In genomic region chr10:133475821-133476640, GRCh38 we compare ENCODE assay signal across 16 cellular contexts. TPM values are rescaled to one million over a fixed set of nuclear protein-coding genes. Genes with fewer than 3 reads are reported as not detected.
DNase-seq lines count a peak whose midpoint lies in the region; ATAC-seq and TF ChIP-seq lines count a peak whose summit lies in the region.
"Had no signal": no experiment of that assay in that cellular context is flagged by ENCODE, and none has a peak within 500 bp of the region (broad histone marks: within the 10 kb centered on the region; RNA-seq: fewer than 3 reads in every experiment).

No MANE protein-coding gene starts in this region.

- H3K79me2 ChIP-seq in OCI-LY7 (ENCODE audit: insufficient read depth, low read depth, low read length) = no peaks in the 10 kb centered on the region

- H2AFZ ChIP-seq in OCI-LY7 (ENCODE audit: low read length) = no peak overlapping the region

- H3K4me2 ChIP-seq in OCI-LY7 (ENCODE audit: low read length) = no peak overlapping the region

- BruUV-seq in OCI-LY7 (replicated peaks; lab: Mats Ljungman, UMichigan) = no TSS peak

- intact Hi-C loops in cardiac septum (cut with DNase I) = no loop called here
- intact Hi-C loops in heart right ventricle (cut with DNase I) = no loop called here
- intact Hi-C loops in OCI-LY7 (cut with micrococcal nuclease; ENCODE audit: unreplicated experiment) = no loop called here
- intact Hi-C loops in esophagus muscularis mucosa (cut with DNase I) = no loop called here

- no peak for TF ChIP-seq POLR2A in esophagus muscularis mucosa (IDR thresholded peaks at IDR 0.05; ENCODE audit: low read depth)
- TF ChIP-seq POLR2A in tibial nerve (IDR thresholded peaks at IDR 0.05) = no peak

- 75 to 78% methylated on average over 11 of the region's 11 CpGs for WGBS in heart right ventricle, 2 donors
- WGBS in esophagus muscularis mucosa = 87% methylated on average over 7 of the region's 11 CpGs
- 76 to 84% methylated on average over 10 to 11 of the region's 11 CpGs for WGBS in tibial nerve, 2 donors

- H3K4me3 ChIP-seq in heart right ventricle (no peak overlapping the region), OCI-LY7 (ENCODE audit: low read depth, low read length, poor library complexity, severe bottlenecking) (no peak overlapping the region), esophagus muscularis mucosa (no peak overlapping the region), tibial nerve (no peak overlapping the region)
- H3K4me3 ChIP-seq: gastroesophageal sphincter, lung, SK-N-MC had no signal

- TF ChIP-seq EP300 in esophagus muscularis mucosa (IDR thresholded peaks at IDR 0.05) (no peak), tibial nerve (IDR thresholded peaks at IDR 0.05) (no peak)

- H3K27me3 ChIP-seq in heart right ventricle = no peaks in the 10 kb centered on the region
- no peaks in the 10 kb centered on the region for H3K27me3 ChIP-seq in esophagus muscularis mucosa
- H3K27me3 ChIP-seq in tibial nerve = no peaks in the 10 kb centered on the region
- H3K27me3 ChIP-seq: gastroesophageal sphincter had no signal

- DNase-seq in cardiac septum (ENCODE audit: low spot score) (peak; percentile 62), heart right ventricle (no peak), OCI-LY7 (ENCODE audit: low spot score) (peak; percentile 13), esophagus muscularis mucosa (ENCODE audit: extremely low spot score) (peak; percentile 82), ureter (ENCODE audit: low spot score) (no peak), tibial nerve (ENCODE audit: low spot score in 2 of 2) (no peak), amniotic stem cell (lab: John Stamatoyannopoulos, UW) (no peak), NCI-H1105 treated with DMSO at 0.1 percent for 48 hours (lab: John Stamatoyannopoulos, UW) (no peak)
- DNase-seq: DMS53, NCI-H2029, NCI-H510A treated with DMSO at 0.1 percent for 48 hours, nephron progenitor cell, OCI-M1 had no signal

- H3K9me2 ChIP-seq in OCI-LY7 (ENCODE audit: insufficient read depth, low read length) = no peaks in the 10 kb centered on the region

- no peaks in the 10 kb centered on the region for H3K36me3 ChIP-seq in heart right ventricle
- no peaks in the 10 kb centered on the region for H3K36me3 ChIP-seq in OCI-LY7 (ENCODE audit: insufficient read depth, low read length)
- H3K36me3 ChIP-seq in esophagus muscularis mucosa = peaks cover 0 to 6% (median 0%) of the 10 kb centered on the region in 4 donors
- peaks cover 0 to 23% (median 0%) of the 10 kb centered on the region in 3 donors for H3K36me3 ChIP-seq in tibial nerve

- H3K27ac ChIP-seq in heart right ventricle (no peak overlapping the region), OCI-LY7 (ENCODE audit: low read depth, low read length, poor library complexity, severe bottlenecking) (no peak overlapping the region), esophagus muscularis mucosa (replicated peaks in 1 of 4) (no peak overlapping the region), tibial nerve (no peak overlapping the region)
- H3K27ac ChIP-seq: gastroesophageal sphincter, SK-N-MC had no signal

- POLR2A ChIA-PET in OCI-LY7 (lab: Charles Lee) = interaction anchor here (0.7 kb wide), 1 partner anchor 36 kb away, joined by 3 read pairs; no protein-coding TSS in a partner anchor

- ATAC-seq in heart right ventricle = no peak
- ATAC-seq: gastroesophageal sphincter had no signal

- CTCF ChIA-PET in OCI-LY7 (lab: Charles Lee; ENCODE audit: unreplicated experiment) = no interaction called here

- H3K4me1 ChIP-seq in heart right ventricle (no peaks in the 10 kb centered on the region), OCI-LY7 (ENCODE audit: insufficient read depth, low read length, poor library complexity, severe bottlenecking) (no peaks in the 10 kb centered on the region), esophagus muscularis mucosa (no peaks in the 10 kb centered on the region), tibial nerve (no peaks in the 10 kb centered on the region)
- H3K4me1 ChIP-seq: gastroesophageal sphincter had no signal

- TF ChIP-seq CTCF in heart right ventricle (IDR thresholded peaks at IDR 0.05) (no peak), OCI-LY7 (conservative IDR thresholded peaks at IDR 0.05; ENCODE audit: low read length) (no peak), esophagus muscularis mucosa (IDR thresholded peaks at IDR 0.05) (no peak), tibial nerve (IDR thresholded peaks at IDR 0.05) (no peak)

- H3K9me3 ChIP-seq in heart right ventricle (no peaks in the 10 kb centered on the region), OCI-LY7 (ENCODE audit: low read length) (no peaks in the 10 kb centered on the region), esophagus muscularis mucosa (no peaks in the 10 kb centered on the region), tibial nerve (peaks cover 0 to 10% (median 0%) of the 10 kb centered on the region in 4 donors)
- H3K9me3 ChIP-seq: gastroesophageal sphincter had no signal

- H4K20me1 ChIP-seq in OCI-LY7 (ENCODE audit: insufficient read depth, low read length) = no peaks in the 10 kb centered on the region

RNA-seq across cellular contexts. Expression of gene SCART1, which starts 22.3 kb away (rescaled TPM):
- total RNA-seq in cardiac septum (1.0 TPM), heart right ventricle (1 to 10 TPM in 1 of 10 donors, under 1 TPM in 9; 0.15 to 1.5 (median 0.58) TPM), OCI-LY7 (2022) (10.9 and 15.2 TPM in 2 replicates), esophagus muscularis mucosa (1 to 10 TPM in 3 of 4 donors, under 1 TPM in 1; 0.65 to 1.7 (median 1.4) TPM), ureter (5.3 TPM), tibial nerve (1 to 10 TPM; 4.8 to 8.1 (median 6.1) TPM)
- under 1 TPM; 0.17 to 0.66 TPM for polyA plus RNA-seq in heart right ventricle
- 7.3 and 10.0 TPM in 2 replicates for total RNA-seq in OCI-LY7 (2014; rRNA removed; shearing (Covaris generic))

RNA-seq across cellular contexts. Expression of gene CYP2E1, which starts 51.1 kb away (rescaled TPM):
- total RNA-seq in cardiac septum = 2.2 TPM
- total RNA-seq in heart right ventricle = 1 to 10 TPM in 5 of 10 donors, under 1 TPM in 3, not detected in 2; 0.47 to 2.0 (median 1.2) TPM
- polyA plus RNA-seq in heart right ventricle = under 1 TPM; 0.49 to 0.80 TPM
- total RNA-seq in OCI-LY7 (2014; rRNA removed; shearing (Covaris generic)) = 1.9 and 2.7 TPM in 2 replicates
- total RNA-seq in OCI-LY7 (2022) = 1.7 and 2.4 TPM in 2 replicates
- under 1 TPM; 0.83 to 0.98 (median 0.87) TPM for total RNA-seq in esophagus muscularis mucosa
- 2.9 TPM for total RNA-seq in ureter
- total RNA-seq in tibial nerve = 1 to 10 TPM in 2 of 4 donors, under 1 TPM in 2; 0.30 to 7.0 (median 0.82) TPM

RNA-seq across cellular contexts. Expression of gene SPRN, which starts 51.6 kb away (rescaled TPM):
- total RNA-seq in cardiac septum = not detected
- total RNA-seq in heart right ventricle = under 1 TPM in 1 of 10 donors, not detected in 9; 0.09 TPM
- polyA plus RNA-seq in heart right ventricle = under 1 TPM; 0.07 to 0.22 TPM
- not detected in 2 replicates for total RNA-seq in OCI-LY7 (2014; rRNA removed; shearing (Covaris generic))
- total RNA-seq in OCI-LY7 (2022) = not detected in 2 replicates
- under 1 TPM in 2 of 4 donors, not detected in 2; 0.34 to 0.71 TPM for total RNA-seq in esophagus muscularis mucosa
- not detected for total RNA-seq in ureter
- total RNA-seq in tibial nerve = not detected

Comparison
In these comparisons a context has a peak if more than half of its experiments do, and no peak if none do; other contexts are left out.
1. DNase-seq: peak in cardiac septum (single experiment), OCI-LY7 (single experiment) and esophagus muscularis mucosa (single experiment); none in heart right ventricle (0 of 2), ureter (single experiment), tibial nerve (0 of 2), amniotic stem cell (single experiment) and NCI-H1105 treated with DMSO at 0.1 percent for 48 hours (single experiment).